ENCODE assay signal across 8 cellular contexts in genomic region chr9:33816327-33817252, GRCh38. TPM values are rescaled to one million over a fixed set of nuclear protein-coding genes. Genes with fewer than 3 reads are reported as not detected.
DNase-seq lines count a peak whose midpoint lies in the region; ATAC-seq and TF ChIP-seq lines count a peak whose summit lies in the region.

Gene UBE2R2 (plus strand): TSS chr9:33817160. CDS start chr9:33817758, 598 bp downstream.

- peak within 1 kb of the TSS; percentile 96 for H3K4me3 ChIP-seq in GM12865 (ENCODE audit: low read depth, low read length)
- peak within 1 kb of the TSS; percentile 82 for H3K4me3 ChIP-seq in parathyroid adenoma (ENCODE audit: low read depth, low read length)
- peak within 1 kb of the TSS; percentile 73 to 89 for H3K4me3 ChIP-seq in tibial artery

- intact Hi-C loops in Right ventricle myocardium inferior (cut with DNase I) (loop anchor here (5.0 to 10.0 kb wide), 2 partner anchors 228 to 436 kb away; partner anchors contain the start of gene UBAP2), tibial artery (cut with DNase I; ENCODE audit: low total_unique reads) (loop anchor here (5.0 kb wide), 1 partner anchor 231 kb away; the partner anchor contains the start of gene UBAP2)

- peak; percentile 68 for ATAC-seq in HG02763 (IDR thresholded peaks at IDR 0.05; ENCODE audit: unreplicated experiment)
- ATAC-seq in Right ventricle myocardium inferior, result peak; percentile 90

- TF ChIP-seq CTCF in GM12865 (IDR thresholded peaks at IDR 0.05; ENCODE audit: insufficient read depth, low read depth, low read length, missing control alignments) (no peak), parathyroid adenoma (IDR thresholded peaks at IDR 0.05) (no peak), tibial artery (IDR thresholded peaks at IDR 0.05) (no peak)

- DNase-seq in GM12865 (ENCODE audit: low read depth), result peak; percentile 97
- peak; percentile 46 for DNase-seq in NCI-H1417 treated with DMSO at 0.1 percent for 48 hours (lab: John Stamatoyannopoulos, UW)
- peak; percentile 48 to 83 for DNase-seq in SW 1271 (lab: John Stamatoyannopoulos, UW)
- DNase-seq in activated naive CD8-positive, alpha-beta T cell treated with anti-CD3 and anti-CD28 coated beads, Interleukin-2, amount 50 U/mL, for 16 hours (ENCODE audit: low read depth, low spot score), result peak; percentile 87
- DNase-seq in Right ventricle myocardium inferior (ENCODE audit: missing footprints), result peak; percentile 97
- peak; percentile 86 to 96 for DNase-seq in tibial artery

- H2AFZ ChIP-seq in parathyroid adenoma, result peak within 1 kb of the TSS; percentile 81

- no peaks in the 10 kb centered on the region for H3K27me3 ChIP-seq in parathyroid adenoma (ENCODE audit: control insufficient read depth, insufficient read depth, low read length)
- H3K27me3 ChIP-seq in tibial artery, result no peaks in the 10 kb centered on the region

- H3K9me3 ChIP-seq in parathyroid adenoma (ENCODE audit: control insufficient read depth, low read length) (no peaks in the 10 kb centered on the region), tibial artery (no peaks in the 10 kb centered on the region)

- H3K4me2 ChIP-seq in parathyroid adenoma (ENCODE audit: low read length), result peak within 1 kb of the TSS; percentile 94

- H3K79me2 ChIP-seq in parathyroid adenoma, result peaks cover 8% of the 10 kb centered on the region

- peak within 1 kb of the TSS; percentile 83 for H3K27ac ChIP-seq in parathyroid adenoma
- H3K27ac ChIP-seq in tibial artery, result peak within 1 kb of the TSS; percentile 93 to 98

- H3K9ac ChIP-seq in parathyroid adenoma, result peak within 1 kb of the TSS; percentile 89

- H3K4me1 ChIP-seq in parathyroid adenoma (peaks cover 2% of the 10 kb centered on the region), tibial artery (peaks cover 0 to 48% (median 24%) of the 10 kb centered on the region in 4 donors)

- H3K36me3 ChIP-seq in parathyroid adenoma (ENCODE audit: control insufficient read depth, insufficient read depth, low read length) (no peaks in the 10 kb centered on the region), tibial artery (no peaks in the 10 kb centered on the region)

RNA-seq across cellular contexts. Expression of gene UBE2R2, which starts in this region (rescaled TPM):
- 44.0 TPM for total RNA-seq in Right ventricle myocardium inferior

Comparison
In these comparisons a context has a peak if more than half of its experiments do, and no peak if none do; other contexts are left out.
1. Peak in every context shown above with its lines: DNase-seq, ATAC-seq, H3K4me3 ChIP-seq and H3K27ac ChIP-seq.
2. DNase-seq: peak in every context shown above with its lines; median percentile 97 in GM12865; 97 in Right ventricle myocardium inferior; 91 in tibial artery; 87 in activated naive CD8-positive, alpha-beta T cell treated with anti-CD3 and anti-CD28 coated beads, Interleukin-2, amount 50 U/mL, for 16 hours; 66 in SW 1271; 46 in NCI-H1417 treated with DMSO at 0.1 percent for 48 hours.